8 cellular contexts compared by ENCODE assay signal in the genomic region with DNA sequence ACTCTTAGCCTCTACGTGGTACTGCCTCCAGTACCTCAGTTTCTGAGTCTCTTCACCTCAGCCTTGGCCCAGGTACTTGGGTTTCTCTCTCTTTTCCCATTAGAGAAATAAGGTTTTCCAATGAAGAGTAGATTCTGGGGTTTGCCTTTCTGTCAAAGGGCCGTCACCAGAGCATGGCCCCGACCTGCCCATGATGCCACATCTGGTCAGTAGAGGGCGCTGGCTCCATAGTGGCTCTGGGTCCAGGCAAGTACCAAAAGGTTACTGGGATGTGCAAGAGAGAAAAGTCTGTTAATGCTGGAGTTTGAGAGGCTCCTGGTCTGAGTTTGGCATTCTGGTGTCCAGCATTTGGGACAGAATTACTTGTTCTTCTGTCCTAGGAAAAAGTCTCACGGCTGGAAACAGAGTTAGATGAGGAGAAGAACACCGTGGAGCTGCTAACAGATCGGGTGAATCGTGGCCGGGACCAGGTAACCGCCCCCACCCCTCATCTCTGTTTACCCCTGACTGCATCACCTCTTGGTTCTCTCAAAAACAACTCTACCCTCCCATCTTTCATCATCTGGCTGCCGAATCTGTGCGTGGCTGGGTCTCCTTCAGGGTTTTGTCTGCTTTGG. TPM values are rescaled to one million over a fixed set of nuclear protein-coding genes. Genes with fewer than 3 reads are reported as not detected.
DNase-seq lines count a peak whose midpoint lies in the region; ATAC-seq and TF ChIP-seq lines count a peak whose summit lies in the region.

No MANE protein-coding gene starts in this region.

- peak; percentile 88 for ATAC-seq in CD8-positive, alpha-beta T cell
- ATAC-seq in HG02678 (IDR thresholded peaks at IDR 0.05; ENCODE audit: unreplicated experiment) = peak; percentile 52
- ATAC-seq in esophagus mucosa = peak; percentile 50
- peak; percentile 78 to 81 for ATAC-seq in natural killer cell treated with Interleukin-12 subunit alpha and Interleukin-12 subunit beta and Interleukin-15 and Interleukin-18, amount 100 ng/mL, for 72 hours
- ATAC-seq in stimulated activated naive CD8-positive, alpha-beta T cell treated with anti-CD3 and anti-CD28 coated beads, Interleukin-15, amount 100 ng/mL, for 72 hours = peak; percentile 90
- no peak for ATAC-seq in HG03457 (IDR thresholded peaks at IDR 0.05; ENCODE audit: unreplicated experiment)

- peak; percentile 82 for TF ChIP-seq CTCF in CD8-positive, alpha-beta T cell (IDR thresholded peaks at IDR 0.05)
- TF ChIP-seq CTCF in OCI-LY3 (IDR thresholded peaks at IDR 0.05; ENCODE audit: low read depth, low read length) = peak; percentile 99

- H3K27ac Mint-ChIP-seq in CD8-positive, alpha-beta T cell = no peak overlapping the region
- H3K27ac Mint-ChIP-seq in natural killer cell treated with Interleukin-12 subunit alpha and Interleukin-12 subunit beta and Interleukin-15 and Interleukin-18, amount 100 ng/mL, for 72 hours = no peak overlapping the region
- H3K27ac Mint-ChIP-seq in stimulated activated naive CD8-positive, alpha-beta T cell treated with anti-CD3 and anti-CD28 coated beads, Interleukin-15, amount 100 ng/mL, for 72 hours = peak overlapping the region in 1 of 2 donors; percentile 5

- no peaks in the 10 kb centered on the region for H3K9me3 Mint-ChIP-seq in CD8-positive, alpha-beta T cell
- H3K9me3 Mint-ChIP-seq in natural killer cell treated with Interleukin-12 subunit alpha and Interleukin-12 subunit beta and Interleukin-15 and Interleukin-18, amount 100 ng/mL, for 72 hours = no peaks in the 10 kb centered on the region
- no peaks in the 10 kb centered on the region for H3K9me3 Mint-ChIP-seq in stimulated activated naive CD8-positive, alpha-beta T cell treated with anti-CD3 and anti-CD28 coated beads, Interleukin-15, amount 100 ng/mL, for 72 hours

- no peak overlapping the region for H3K4me3 Mint-ChIP-seq in CD8-positive, alpha-beta T cell
- no peak overlapping the region for H3K4me3 Mint-ChIP-seq in natural killer cell treated with Interleukin-12 subunit alpha and Interleukin-12 subunit beta and Interleukin-15 and Interleukin-18, amount 100 ng/mL, for 72 hours
- H3K4me3 Mint-ChIP-seq in stimulated activated naive CD8-positive, alpha-beta T cell treated with anti-CD3 and anti-CD28 coated beads, Interleukin-15, amount 100 ng/mL, for 72 hours = no peak overlapping the region

- H3K27me3 Mint-ChIP-seq in CD8-positive, alpha-beta T cell (ENCODE audit: low read depth) = no peaks in the 10 kb centered on the region
- no peaks in the 10 kb centered on the region for H3K27me3 Mint-ChIP-seq in natural killer cell treated with Interleukin-12 subunit alpha and Interleukin-12 subunit beta and Interleukin-15 and Interleukin-18, amount 100 ng/mL, for 72 hours
- H3K27me3 Mint-ChIP-seq in stimulated activated naive CD8-positive, alpha-beta T cell treated with anti-CD3 and anti-CD28 coated beads, Interleukin-15, amount 100 ng/mL, for 72 hours = no peaks in the 10 kb centered on the region

- no peaks in the 10 kb centered on the region for H3K27me3 ChIP-seq in CD8-positive, alpha-beta T cell (ENCODE audit: insufficient read depth, low read length)
- no peaks in the 10 kb centered on the region for H3K27me3 ChIP-seq in OCI-LY3 (ENCODE audit: low read depth, low read length)

- H3K27ac ChIP-seq in CD8-positive, alpha-beta T cell (ENCODE audit: low read depth, low read length) = no peak overlapping the region
- H3K27ac ChIP-seq in OCI-LY3 (ENCODE audit: low read length) = no peak overlapping the region

- 0 out of 2 replicates have a peak overlapping the region, but pooled peaks have one; percentile 18 for H3K4me2 ChIP-seq in OCI-LY3 (ENCODE audit: low read length)

- H3K9ac ChIP-seq in OCI-LY3 (ENCODE audit: low read length) = no peak overlapping the region

- H3K36me3 ChIP-seq in CD8-positive, alpha-beta T cell (ENCODE audit: insufficient read depth, low read length) = no peaks in the 10 kb centered on the region
- no peaks in the 10 kb centered on the region for H3K36me3 ChIP-seq in OCI-LY3 (replicated peaks; ENCODE audit: low read depth, low read length)

- intact Hi-C loops in CD8-positive, alpha-beta T cell (cut with DNase I, micrococcal nuclease) = loop anchor here (1.0 to 10.0 kb wide), 6 partner anchors 58 to 302 kb away; a partner anchor contains a TSS

- peaks cover 6% of the 10 kb centered on the region for H3K4me1 ChIP-seq in CD8-positive, alpha-beta T cell (ENCODE audit: insufficient read depth, low read length)
- peaks cover 5% of the 10 kb centered on the region; the same call in 1 of the 2 replicates for H3K4me1 ChIP-seq in OCI-LY3 (ENCODE audit: low read length)

- CTCF ChIA-PET in CD8-positive, alpha-beta T cell (lab: Charles Lee) = interaction anchor here (1.0 to 1.6 kb wide), 4 partner anchors 12 to 302 kb away, joined by 3 to 6 read pairs (median 3); no protein-coding TSS in a partner anchor

- POLR2A ChIA-PET in CD8-positive, alpha-beta T cell (lab: Charles Lee) = no interaction called here

- H3K4me3 ChIP-seq in CD8-positive, alpha-beta T cell (ENCODE audit: low read depth, low read length) = no peak overlapping the region
- H3K4me3 ChIP-seq in OCI-LY3 (ENCODE audit: low read length) = no peak overlapping the region

- H3K9me3 ChIP-seq in CD8-positive, alpha-beta T cell (ENCODE audit: low read length) = no peaks in the 10 kb centered on the region
- no peaks in the 10 kb centered on the region for H3K9me3 ChIP-seq in OCI-LY3 (ENCODE audit: insufficient read depth, low read length)

- H2AFZ ChIP-seq in OCI-LY3 (ENCODE audit: low read depth, low read length) = peak overlapping the region; percentile 69; the same call in 1 of the 2 replicates

- H4K20me1 ChIP-seq in OCI-LY3 (ENCODE audit: insufficient read depth, low read length) = no peaks in the 10 kb centered on the region

- H3K4me1 Mint-ChIP-seq in CD8-positive, alpha-beta T cell (ENCODE audit: low read depth) = peaks cover 5% of the 10 kb centered on the region
- no peaks in the 10 kb centered on the region for H3K4me1 Mint-ChIP-seq in natural killer cell treated with Interleukin-12 subunit alpha and Interleukin-12 subunit beta and Interleukin-15 and Interleukin-18, amount 100 ng/mL, for 72 hours (ENCODE audit: low read depth in 2 of 2)
- peaks cover 5% of the 10 kb centered on the region for H3K4me1 Mint-ChIP-seq in stimulated activated naive CD8-positive, alpha-beta T cell treated with anti-CD3 and anti-CD28 coated beads, Interleukin-15, amount 100 ng/mL, for 72 hours

- H3K79me2 ChIP-seq in OCI-LY3 (ENCODE audit: low read length) = no peaks in the 10 kb centered on the region

- DNase-seq in CD8-positive, alpha-beta T cell = peak; percentile 58 to 83 (median 70)
- DNase-seq in activated T-cell treated with anti-CD3 and anti-CD28 coated beads for 1 hour (ENCODE audit: low read depth) = peak; percentile 77
- DNase-seq in natural killer cell treated with Interleukin-12 subunit alpha and Interleukin-12 subunit beta and Interleukin-15 and Interleukin-18, amount 100 ng/mL, for 72 hours (ENCODE audit: low spot score) = peak; percentile 69
- peak; percentile 74 to 75 for DNase-seq in stimulated activated naive CD8-positive, alpha-beta T cell treated with anti-CD3 and anti-CD28 coated beads, Interleukin-15, amount 100 ng/mL, for 72 hours

- H3K36me3 Mint-ChIP-seq in CD8-positive, alpha-beta T cell = no peaks in the 10 kb centered on the region
- no peaks in the 10 kb centered on the region for H3K36me3 Mint-ChIP-seq in natural killer cell treated with Interleukin-12 subunit alpha and Interleukin-12 subunit beta and Interleukin-15 and Interleukin-18, amount 100 ng/mL, for 72 hours

RNA-seq across cellular contexts. Expression of a gene that starts 5.3 kb away (rescaled TPM):
- 1 to 10 TPM; 8.5 TPM for total RNA-seq in CD8-positive, alpha-beta T cell
- 36.6 TPM for total RNA-seq in esophagus mucosa
- total RNA-seq in natural killer cell treated with Interleukin-12 subunit alpha and Interleukin-12 subunit beta and Interleukin-15 and Interleukin-18, amount 100 ng/mL, for 72 hours = 1 to 10 TPM; 2.0 to 2.3 TPM

RNA-seq across cellular contexts. Expression of a gene that starts 23.6 kb away (rescaled TPM):
- total RNA-seq in CD8-positive, alpha-beta T cell = under 1 TPM; 0.28 to 0.49 TPM
- total RNA-seq in esophagus mucosa = 9.3 TPM
- 1 to 10 TPM in 1 of 2 donors, under 1 TPM in 1; 0.31 to 1.8 TPM for total RNA-seq in natural killer cell treated with Interleukin-12 subunit alpha and Interleukin-12 subunit beta and Interleukin-15 and Interleukin-18, amount 100 ng/mL, for 72 hours
